In the genomic region with DNA sequence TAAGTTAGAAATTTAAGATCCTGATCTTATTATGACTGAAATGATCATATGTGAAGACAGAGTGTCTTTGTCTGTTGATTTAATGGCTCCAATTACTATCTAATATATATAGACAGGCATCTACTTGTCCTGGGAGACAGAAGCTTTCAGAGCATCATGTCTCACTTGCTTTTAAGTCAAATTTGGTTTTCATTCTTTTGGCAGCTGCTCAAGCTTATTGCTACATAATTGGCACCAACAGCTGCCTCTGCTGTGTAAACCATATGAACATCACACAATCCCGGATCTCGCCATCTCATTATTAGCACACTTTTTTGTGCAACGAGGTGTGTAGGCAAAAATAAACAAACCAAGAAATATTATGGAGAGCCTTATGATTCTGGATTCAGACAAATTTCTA, we compare ENCODE assay signal across 15 cellular contexts.
A peak's percentile ranks its signal among the peaks of the same experiment; 100 is the strongest.
DNase-seq lines count a peak whose midpoint lies in the region; ATAC-seq and TF ChIP-seq lines count a peak whose summit lies in the region.
"Had no signal": no experiment of that assay in that cellular context is flagged by ENCODE, and none has a peak within 500 bp of the region (broad histone marks: within the 10 kb centered on the region; RNA-seq: fewer than 3 reads in every experiment).

No MANE protein-coding gene starts in this region.

- H3K4me1 ChIP-seq in MM.1S (ENCODE audit: low read length) (no peaks in the 10 kb centered on the region), osteoblast (ENCODE audit: insufficient read depth, low read length) (no peaks in the 10 kb centered on the region)
- H3K4me1 ChIP-seq: body of pancreas, parathyroid adenoma, vagina had no signal

- H4K20me1 ChIP-seq in MM.1S (ENCODE audit: insufficient read depth, low read length) (no peaks in the 10 kb centered on the region), osteoblast (ENCODE audit: insufficient read depth, low read length) (no peaks in the 10 kb centered on the region)

- no peak overlapping the region for H2AFZ ChIP-seq in MM.1S (ENCODE audit: low read length)
- H2AFZ ChIP-seq in osteoblast (ENCODE audit: low read length): no peak overlapping the region
- H2AFZ ChIP-seq: parathyroid adenoma had no signal

- H3K9me3 ChIP-seq in MM.1S (replicated peaks; ENCODE audit: insufficient read depth, low read length): no peaks in the 10 kb centered on the region
- no peaks in the 10 kb centered on the region for H3K9me3 ChIP-seq in osteoblast (ENCODE audit: low read depth, low read length)
- H3K9me3 ChIP-seq: body of pancreas, vagina had no signal

- no peaks in the 10 kb centered on the region for H3K27me3 ChIP-seq in MM.1S (replicated peaks; ENCODE audit: insufficient read depth, low read length)
- H3K27me3 ChIP-seq in osteoblast (ENCODE audit: insufficient read depth, low read length): no peaks in the 10 kb centered on the region
- H3K27me3 ChIP-seq: body of pancreas, vagina had no signal

- H3K36me3 ChIP-seq in MM.1S (replicated peaks; ENCODE audit: insufficient read depth, low read length): no peaks in the 10 kb centered on the region
- H3K36me3 ChIP-seq in osteoblast (ENCODE audit: insufficient read depth, low read length): no peaks in the 10 kb centered on the region
- H3K36me3 ChIP-seq: vagina had no signal

- no peak for ATAC-seq in GM19395 (IDR thresholded peaks at IDR 0.05; ENCODE audit: unreplicated experiment)
- ATAC-seq: activated T-helper 17 cell treated with anti-CD3 and anti-CD28 coated beads, Interleukin-2, amount 50 U/mL, for 72 hours; body of pancreas; stimulated activated effector memory CD8-positive, alpha-beta T cell treated with anti-CD3 and anti-CD28 coated beads, Interleukin-12 subunit alpha, Interleukin-12 subunit beta, amount 100 ng/mL, for 72 hours had no signal

- H3K79me2 ChIP-seq in MM.1S (ENCODE audit: low read length): no peaks in the 10 kb centered on the region
- no peaks in the 10 kb centered on the region for H3K79me2 ChIP-seq in osteoblast (ENCODE audit: insufficient read depth, low read length)
- H3K79me2 ChIP-seq: parathyroid adenoma had no signal

- no peaks in the 10 kb centered on the region for H3F3A ChIP-seq in MM.1S (ENCODE audit: insufficient read depth, low read length)

- DNase-seq in COLO829 (ENCODE audit: low spot score): peak; percentile 6
- peak; percentile 95 for DNase-seq in NCI-H1436 (lab: John Stamatoyannopoulos, UW)
- peak; percentile 40 for DNase-seq in NCI-H510A (lab: John Stamatoyannopoulos, UW)
- peak; percentile 51 for DNase-seq in fibroblast of mammary gland (ENCODE audit: low read depth)
- DNase-seq in MM.1S: no peak
- DNase-seq in GM10266 (ENCODE audit: extremely low spot score): no peak
- DNase-seq in osteoblast (ENCODE audit: insufficient read length, low spot score, missing footprints): no peak
- DNase-seq: body of pancreas; endodermal cell; stimulated activated CD4-positive, alpha-beta T cell treated with anti-CD3 and anti-CD28 coated beads, Interleukin-1b, Interleukin-23, amount 100 ng/mL, for 48 hours had no signal

- H3K9ac ChIP-seq in MM.1S (ENCODE audit: low read length): no peak overlapping the region
- H3K9ac ChIP-seq: parathyroid adenoma had no signal

- H3K4me3 ChIP-seq in fibroblast of mammary gland (ENCODE audit: control insufficient read depth, low read depth, low read length) (no peak overlapping the region), MM.1S (ENCODE audit: low read length) (no peak overlapping the region), osteoblast (ENCODE audit: insufficient read depth, low read length) (no peak overlapping the region)
- H3K4me3 ChIP-seq: body of pancreas, vagina had no signal

- no peak overlapping the region for H3K4me2 ChIP-seq in MM.1S (ENCODE audit: low read depth, low read length)
- no peak overlapping the region for H3K4me2 ChIP-seq in osteoblast (ENCODE audit: insufficient read depth, low read length)

- H3K27ac ChIP-seq in MM.1S (ENCODE audit: low read length) (no peak overlapping the region), osteoblast (ENCODE audit: low read depth, low read length) (no peak overlapping the region)
- H3K27ac ChIP-seq: body of pancreas, parathyroid adenoma, vagina had no signal

- no peak for TF ChIP-seq CTCF in fibroblast of mammary gland (conservative IDR thresholded peaks at IDR 0.05; ENCODE audit: control insufficient read depth, insufficient read depth, low read depth, low read length)
- no peak for TF ChIP-seq CTCF in MM.1S (IDR thresholded peaks at IDR 0.05; ENCODE audit: low read length)
- no peak for TF ChIP-seq CTCF in GM10266 (IDR thresholded peaks at IDR 0.05; ENCODE audit: control insufficient read depth, insufficient read depth, low read depth, missing control alignments)
- TF ChIP-seq CTCF in osteoblast (IDR thresholded peaks at IDR 0.05; ENCODE audit: extremely low read depth, low read depth, low read length): no peak

- H3K9me2 ChIP-seq in MM.1S (replicated peaks; ENCODE audit: insufficient read depth, low read length): no peaks in the 10 kb centered on the region

Comparison
In these comparisons a context has a peak if more than half of its experiments do, and no peak if none do; other contexts are left out.
1. DNase-seq: peak in COLO829 (single experiment), NCI-H1436 (single experiment), NCI-H510A (single experiment) and fibroblast of mammary gland (single experiment); none in MM.1S (single experiment), GM10266 (single experiment) and osteoblast (single experiment).